In the genomic region with DNA sequence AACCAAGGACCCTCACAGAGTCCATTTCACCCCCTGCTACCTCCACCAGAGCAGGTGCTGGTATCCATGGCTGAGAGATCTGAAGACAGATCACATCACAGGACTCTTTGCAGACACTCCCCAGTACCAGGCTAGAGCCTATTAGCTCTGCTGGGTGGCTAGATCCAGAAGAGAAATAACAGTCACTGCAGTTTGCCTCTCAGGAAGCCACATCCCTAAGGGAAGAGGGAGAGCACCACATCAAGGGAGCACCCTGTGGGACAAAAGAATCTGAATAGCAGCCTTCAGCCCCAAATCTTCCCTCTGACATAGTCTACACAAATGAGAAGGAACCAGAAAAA, we compare ENCODE assay signal across 9 cellular contexts. TPM values are rescaled to one million over a fixed set of nuclear protein-coding genes. Genes with fewer than 3 reads are reported as not detected.
A peak's percentile ranks its signal among the peaks of the same experiment; 100 is the strongest.
DNase-seq lines count a peak whose midpoint lies in the region; ATAC-seq and TF ChIP-seq lines count a peak whose summit lies in the region.
"Not testable (repeated sequence)": the region's sequence is repeated elsewhere in the genome, so short reads cannot be mapped to it uniquely, and the experiment has no call there.
"Had no signal": no experiment of that assay in that cellular context is flagged by ENCODE, and none has a peak within 500 bp of the region (broad histone marks: within the 10 kb centered on the region; RNA-seq: fewer than 3 reads in every experiment).

No MANE protein-coding gene starts in this region.

- H3K79me2 ChIP-seq in HCT116 (ENCODE audit: insufficient read depth, low read length): peaks cover 55% of the 10 kb centered on the region
- not testable (repeated sequence) for H3K79me2 ChIP-seq in OCI-LY1 (ENCODE audit: insufficient read depth, low read length)

- H3K27me3 ChIP-seq in Caco-2 (replicated peaks; ENCODE audit: control insufficient read depth, insufficient read depth, low read length); HCT116 (ENCODE audit: insufficient read depth, low read length); OCI-LY1 (ENCODE audit: insufficient read depth, low read length): not testable (repeated sequence)

- intact Hi-C loops in Caco-2 (cut with micrococcal nuclease; ENCODE audit: unreplicated experiment); HCT116 (cut with micrococcal nuclease): not testable (repeated sequence)

- H3K9me3 Mint-ChIP-seq in Caco-2 (ENCODE audit: unreplicated experiment): peaks cover 33% of the 10 kb centered on the region
- H3K9me3 Mint-ChIP-seq in WTC11: peaks cover 16% of the 10 kb centered on the region
- peaks cover 57% of the 10 kb centered on the region for H3K9me3 Mint-ChIP-seq in nephron progenitor cell
- H3K9me3 Mint-ChIP-seq in stimulated activated effector memory CD8-positive, alpha-beta T cell treated with anti-CD3 and anti-CD28 coated beads, Interleukin-12 subunit alpha, Interleukin-12 subunit beta, amount 100 ng/mL, for 72 hours: peaks cover 22% of the 10 kb centered on the region

- CTCF ChIA-PET in Caco-2 (lab: Charles Lee) (interaction anchor here (1.8 kb wide), 1 partner anchor 28 kb away, joined by 4 read pairs; no protein-coding TSS in a partner anchor), HCT116 (lab: Charles Lee) (interaction anchor here (1.9 kb wide), 1 partner anchor 29 kb away, joined by 10 read pairs; no protein-coding TSS in a partner anchor), WTC11 (lab: Charles Lee) (interaction anchor here (1.0 to 1.5 kb wide), 6 partner anchors 13 to 123 kb away, joined by 3 to 10 read pairs (median 4); a partner anchor contains a TSS)

- RAD21 ChIA-PET in HCT116 (lab: Charles Lee; ENCODE audit: low non-redundant PET in 1 of 2, low total read pairs in 2 of 2, uncharacterized antibody in 2 of 2, unreplicated experiment in 2 of 2): not testable (repeated sequence)

- H3K4me1 Mint-ChIP-seq in Caco-2 (ENCODE audit: low read depth, unreplicated experiment): peaks cover 23% of the 10 kb centered on the region
- peaks cover 25% of the 10 kb centered on the region for H3K4me1 Mint-ChIP-seq in WTC11
- H3K4me1 Mint-ChIP-seq in nephron progenitor cell: not testable (repeated sequence)
- H3K4me1 Mint-ChIP-seq in stimulated activated effector memory CD8-positive, alpha-beta T cell treated with anti-CD3 and anti-CD28 coated beads, Interleukin-12 subunit alpha, Interleukin-12 subunit beta, amount 100 ng/mL, for 72 hours: peaks cover 53% of the 10 kb centered on the region

- H2AFZ ChIP-seq in HCT116 (ENCODE audit: low read depth, low read length, poor library complexity, severe bottlenecking); OCI-LY1 (ENCODE audit: low read length): not testable (repeated sequence)

- ATAC-seq in HCT116 (0 out of 2 replicates have a peak, but pooled peaks have one; percentile 23), WTC11 (peak; percentile 21)
- not testable (repeated sequence) for ATAC-seq in stimulated activated effector memory CD8-positive, alpha-beta T cell treated with anti-CD3 and anti-CD28 coated beads, Interleukin-12 subunit alpha, Interleukin-12 subunit beta, amount 100 ng/mL, for 72 hours

- H3K27ac Mint-ChIP-seq in Caco-2 (ENCODE audit: unreplicated experiment): peak overlapping the region; percentile 72
- peak overlapping the region; percentile 43 for H3K27ac Mint-ChIP-seq in WTC11
- peak overlapping the region; percentile 34 for H3K27ac Mint-ChIP-seq in nephron progenitor cell
- H3K27ac Mint-ChIP-seq in stimulated activated effector memory CD8-positive, alpha-beta T cell treated with anti-CD3 and anti-CD28 coated beads, Interleukin-12 subunit alpha, Interleukin-12 subunit beta, amount 100 ng/mL, for 72 hours: peak overlapping the region; percentile 17

- not testable (repeated sequence) for H3K9me2 ChIP-seq in HCT116 (ENCODE audit: insufficient read depth); OCI-LY1 (ENCODE audit: low read depth, low read length)

- H3F3A ChIP-seq in OCI-LY1 (ENCODE audit: insufficient read depth, low read length): not testable (repeated sequence)

- not testable (repeated sequence) for TF ChIP-seq RAD21 in HCT116 (IDR thresholded peaks at IDR 0.05; ENCODE audit: low read depth)

- H3K36me3 Mint-ChIP-seq in Caco-2 (ENCODE audit: insufficient read depth, unreplicated experiment); stimulated activated effector memory CD8-positive, alpha-beta T cell treated with anti-CD3 and anti-CD28 coated beads, Interleukin-12 subunit alpha, Interleukin-12 subunit beta, amount 100 ng/mL, for 72 hours: not testable (repeated sequence)
- H3K36me3 Mint-ChIP-seq in WTC11: peaks cover 12% of the 10 kb centered on the region
- H3K36me3 Mint-ChIP-seq in nephron progenitor cell (ENCODE audit: low read depth): peaks cover 58% of the 10 kb centered on the region

- H3K4me1 ChIP-seq in Caco-2: peaks cover 24% of the 10 kb centered on the region
- peaks cover 24 to 26% of the 10 kb centered on the region in 2 experiments for H3K4me1 ChIP-seq in HCT116 (ENCODE audit: control insufficient read depth in 1 of 2, insufficient read depth in 2 of 2, low read length in 2 of 2)
- H3K4me1 ChIP-seq in OCI-LY1 (ENCODE audit: insufficient read depth, low read length, severe bottlenecking): peaks cover 24% of the 10 kb centered on the region

- not testable (repeated sequence) for DNase-seq in Caco-2; HCT116 (ENCODE audit: low read depth, low spot score); WTC11 (ENCODE audit: low spot score); nephron progenitor cell; stimulated activated effector memory CD8-positive, alpha-beta T cell treated with anti-CD3 and anti-CD28 coated beads, Interleukin-12 subunit alpha, Interleukin-12 subunit beta, amount 100 ng/mL, for 72 hours (ENCODE audit: low spot score in 2 of 2)

- not testable (repeated sequence) for H4K20me1 ChIP-seq in HCT116 (ENCODE audit: insufficient read depth); OCI-LY1 (ENCODE audit: insufficient read depth, low read length)

- not testable (repeated sequence) for TF ChIP-seq CTCF in Caco-2 (IDR thresholded peaks at IDR 0.05; ENCODE audit: insufficient read depth in 1 of 2, low read depth in 1 of 2, low read length in 1 of 2, severe bottlenecking in 1 of 2, unreplicated experiment in 1 of 2); HCT116 (IDR thresholded peaks at IDR 0.05 in 2 of 3, conservative IDR thresholded peaks at IDR 0.05 in 1 of 3; ENCODE audit: borderline replicate concordance in 1 of 3, insufficient read depth in 1 of 3, low read depth in 2 of 3, low read length in 2 of 3); OCI-LY1 (IDR thresholded peaks at IDR 0.05; ENCODE audit: low read length); WTC11 (IDR thresholded peaks at IDR 0.05); nephron progenitor cell (IDR thresholded peaks at IDR 0.05)

- TF ChIP-seq POLR2A in HCT116 (IDR thresholded peaks at IDR 0.05; ENCODE audit: borderline replicate concordance, extremely low read depth, insufficient read depth, insufficient read length): not testable (repeated sequence)

- not testable (repeated sequence) for H3K27ac ChIP-seq in HCT116 (ENCODE audit: low read depth, low read length)
- H3K27ac ChIP-seq in OCI-LY1 (ENCODE audit: low read depth, low read length, poor library complexity, severe bottlenecking): peak overlapping the region; percentile 61

- not testable (repeated sequence) for H3K9ac ChIP-seq in HCT116 (ENCODE audit: low read length); OCI-LY1 (ENCODE audit: low read length)

- H3K9me3 ChIP-seq in Caco-2; HCT116 (ENCODE audit: control insufficient read depth in 1 of 2, insufficient read depth in 1 of 2, low read depth in 1 of 2, low read length in 2 of 2); OCI-LY1 (ENCODE audit: low read length); iPS-18c (ENCODE audit: control insufficient read depth, insufficient read depth, low read length): not testable (repeated sequence)

- not testable (repeated sequence) for H3K27me3 Mint-ChIP-seq in Caco-2 (ENCODE audit: insufficient read depth, unreplicated experiment); WTC11 (ENCODE audit: low read depth); nephron progenitor cell (ENCODE audit: low read depth, poor library complexity)

- H3K36me3 ChIP-seq in Caco-2 (ENCODE audit: control insufficient read depth, insufficient read depth, low read length); HCT116 (ENCODE audit: control insufficient read depth in 1 of 2, insufficient read depth in 2 of 2, low read length in 2 of 2); OCI-LY1 (ENCODE audit: insufficient read depth, low read length): not testable (repeated sequence)

- BruUV-seq in Caco-2 (replicated peaks; lab: Mats Ljungman, UMichigan); HCT116 (replicated peaks; lab: Mats Ljungman, UMichigan): not testable (repeated sequence)

- not testable (repeated sequence) for H3K4me3 ChIP-seq in Caco-2 (ENCODE audit: low read depth, low read length); HCT116 (replicated peaks in 1 of 2; ENCODE audit: low read depth in 1 of 2, low read length in 2 of 2); OCI-LY1 (ENCODE audit: low read depth, low read length, poor library complexity, severe bottlenecking)
- peak overlapping the region; percentile 38; the same call in 1 of the 2 replicates for H3K4me3 ChIP-seq in iPS-18c (ENCODE audit: insufficient read depth, low read depth, low read length)

- not testable (repeated sequence) for H3K4me2 ChIP-seq in HCT116 (ENCODE audit: low read length)
- H3K4me2 ChIP-seq in OCI-LY1 (ENCODE audit: low read length): peak overlapping the region; percentile 16; the same call in 1 of the 2 replicates

- POLR2A ChIA-PET in Caco-2 (lab: Charles Lee); HCT116 (lab: Charles Lee): not testable (repeated sequence)
- POLR2A ChIA-PET in WTC11 (lab: Charles Lee): interaction anchor here (1.2 kb wide), 1 partner anchor 37 kb away, joined by 4 read pairs; a partner anchor contains a TSS

- not testable (repeated sequence) for H3K4me3 Mint-ChIP-seq in Caco-2 (ENCODE audit: unreplicated experiment); nephron progenitor cell; stimulated activated effector memory CD8-positive, alpha-beta T cell treated with anti-CD3 and anti-CD28 coated beads, Interleukin-12 subunit alpha, Interleukin-12 subunit beta, amount 100 ng/mL, for 72 hours
- peak overlapping the region; percentile 26; the same call in 1 of the 2 replicates for H3K4me3 Mint-ChIP-seq in WTC11

RNA-seq across cellular contexts. Expression of a gene that starts 30.7 kb away (rescaled TPM):
- total RNA-seq in Caco-2 (2022) (72.2 and 82.2 TPM in 2 replicates), HCT116 (2021; ENCODE audit: unreplicated experiment) (33.7 TPM), WTC11 (2021) (30.4 to 30.8 TPM (median 30.8 TPM) in 3 replicates)
- 12.0 and 19.4 TPM in 2 replicates for polyA plus RNA-seq in HCT116 (2012)

RNA-seq across cellular contexts. Expression of a gene that starts 37.5 kb away (rescaled TPM):
- total RNA-seq in Caco-2 (2022): not detected in 2 replicates
- total RNA-seq in HCT116 (2021; ENCODE audit: unreplicated experiment): not detected
- 0.12 and 0.29 TPM in 2 replicates for polyA plus RNA-seq in HCT116 (2012)
- total RNA-seq in WTC11 (2021): 1.8 to 3.1 TPM (median 2.4 TPM) in 3 replicates
- total RNA-seq: HT-29, K562 had no signal

Comparison
In these comparisons a context has a peak if more than half of its experiments do, and no peak if none do; other contexts are left out.
1. H3K27ac Mint-ChIP-seq: peak in every context shown above with its lines; median percentile 72 in Caco-2; 43 in WTC11; 34 in nephron progenitor cell; 17 in stimulated activated effector memory CD8-positive, alpha-beta T cell treated with anti-CD3 and anti-CD28 coated beads, Interleukin-12 subunit alpha, Interleukin-12 subunit beta, amount 100 ng/mL, for 72 hours.